11 cellular contexts compared by ENCODE assay signal in the genomic region with DNA sequence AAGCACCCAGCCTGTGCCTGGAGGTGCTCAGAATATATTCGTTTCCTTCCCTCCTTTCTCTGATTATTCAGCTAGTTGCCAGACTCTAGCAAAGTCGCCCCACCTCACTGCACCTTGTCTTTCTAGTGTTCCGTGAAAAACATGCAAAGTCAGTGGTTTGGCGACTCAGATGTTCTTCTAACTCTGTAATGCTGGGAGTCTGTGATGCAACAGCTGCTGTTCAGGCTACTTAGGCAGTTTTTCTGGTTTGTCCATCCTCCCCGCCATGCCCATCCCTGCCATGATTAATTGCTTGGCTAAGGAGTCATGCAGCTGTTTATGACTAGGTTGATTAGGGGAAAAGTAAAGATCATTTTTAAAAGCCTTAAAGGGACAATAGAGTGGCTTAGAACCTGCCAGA.
DNase-seq lines count a peak whose midpoint lies in the region; ATAC-seq and TF ChIP-seq lines count a peak whose summit lies in the region.
"Had no signal": no experiment of that assay in that cellular context is flagged by ENCODE, and none has a peak within 500 bp of the region (broad histone marks: within the 10 kb centered on the region; RNA-seq: fewer than 3 reads in every experiment).

No MANE protein-coding gene starts in this region.

- no peak overlapping the region for H3K4me3 ChIP-seq in fibroblast of pulmonary artery (replicated peaks; ENCODE audit: low read depth, low read length)
- H3K4me3 ChIP-seq: tibial nerve had no signal

- no peaks in the 10 kb centered on the region for H3K4me1 Mint-ChIP-seq in activated CD4-positive, alpha-beta T cell treated with anti-CD3 and anti-CD28 coated beads, Interleukin-2, amount 10 ng/mL, durations not matched to agents 24 days and 14 days
- H3K4me1 Mint-ChIP-seq: activated naive CD8-positive, alpha-beta T cell treated with anti-CD3 and anti-CD28 coated beads for 36 hours; CD4-positive, alpha-beta memory T cell had no signal

- peaks cover 2% of the 10 kb centered on the region for H3K27me3 Mint-ChIP-seq in activated CD4-positive, alpha-beta T cell treated with anti-CD3 and anti-CD28 coated beads, Interleukin-2, amount 10 ng/mL, durations not matched to agents 24 days and 14 days
- H3K27me3 Mint-ChIP-seq: activated naive CD8-positive, alpha-beta T cell treated with anti-CD3 and anti-CD28 coated beads for 36 hours had no signal

- intact Hi-C loops in activated CD4-positive, alpha-beta T cell treated with anti-CD3 and anti-CD28 coated beads, Interleukin-2, amount 10 ng/mL, durations not matched to agents 24 days and 14 days (cut with micrococcal nuclease), result no loop called here

- DNase-seq in AG20443 (ENCODE audit: low spot score) (peak; percentile 29), H4 (ENCODE audit: low spot score) (peak; percentile 66), NCI-H748 treated with DMSO at 0.1 percent for 48 hours (lab: John Stamatoyannopoulos, UW) (peak; percentile 60), fibroblast of pulmonary artery (ENCODE audit: low read depth) (peak; percentile 62)
- DNase-seq in activated CD4-positive, alpha-beta T cell treated with anti-CD3 and anti-CD28 coated beads for 1 hour, result no peak
- no peak for DNase-seq in activated CD4-positive, alpha-beta T cell treated with anti-CD3 and anti-CD28 coated beads, Interleukin-2, amount 10 ng/mL, durations not matched to agents 24 days and 14 days
- DNase-seq: activated naive CD8-positive, alpha-beta T cell treated with anti-CD3 and anti-CD28 coated beads for 36 hours; CD4-positive, alpha-beta memory T cell had no signal

- ATAC-seq in GM18873 (IDR thresholded peaks at IDR 0.05; ENCODE audit: low FRiP score, unreplicated experiment), result no peak
- no peak for ATAC-seq in SK-N-SH treated with all-trans-retinoic acid at 6 μM for 48 hours

- H3K36me3 Mint-ChIP-seq in activated CD4-positive, alpha-beta T cell treated with anti-CD3 and anti-CD28 coated beads, Interleukin-2, amount 10 ng/mL, durations not matched to agents 24 days and 14 days (ENCODE audit: low read depth), result no peaks in the 10 kb centered on the region
- H3K36me3 Mint-ChIP-seq: activated naive CD8-positive, alpha-beta T cell treated with anti-CD3 and anti-CD28 coated beads for 36 hours; CD4-positive, alpha-beta memory T cell had no signal

- no peak overlapping the region for H3K27ac Mint-ChIP-seq in activated CD4-positive, alpha-beta T cell treated with anti-CD3 and anti-CD28 coated beads, Interleukin-2, amount 10 ng/mL, durations not matched to agents 24 days and 14 days
- H3K27ac Mint-ChIP-seq: activated naive CD8-positive, alpha-beta T cell treated with anti-CD3 and anti-CD28 coated beads for 36 hours; CD4-positive, alpha-beta memory T cell had no signal

- no peak overlapping the region for H3K4me3 Mint-ChIP-seq in activated CD4-positive, alpha-beta T cell treated with anti-CD3 and anti-CD28 coated beads, Interleukin-2, amount 10 ng/mL, durations not matched to agents 24 days and 14 days
- H3K4me3 Mint-ChIP-seq: activated naive CD8-positive, alpha-beta T cell treated with anti-CD3 and anti-CD28 coated beads for 36 hours; CD4-positive, alpha-beta memory T cell had no signal

- no peaks in the 10 kb centered on the region for H3K9me3 Mint-ChIP-seq in activated CD4-positive, alpha-beta T cell treated with anti-CD3 and anti-CD28 coated beads, Interleukin-2, amount 10 ng/mL, durations not matched to agents 24 days and 14 days

- TF ChIP-seq CTCF in fibroblast of pulmonary artery (IDR thresholded peaks at IDR 0.05; ENCODE audit: low read length, missing control alignments), result no peak

TF ChIP-seq in SK-N-SH treated with all-trans-retinoic acid at 6 μM for 48 hours, 23 proteins besides CTCF, POLR2A, EP300 and RAD21:
- TF ChIP-seq, protein P1, sequence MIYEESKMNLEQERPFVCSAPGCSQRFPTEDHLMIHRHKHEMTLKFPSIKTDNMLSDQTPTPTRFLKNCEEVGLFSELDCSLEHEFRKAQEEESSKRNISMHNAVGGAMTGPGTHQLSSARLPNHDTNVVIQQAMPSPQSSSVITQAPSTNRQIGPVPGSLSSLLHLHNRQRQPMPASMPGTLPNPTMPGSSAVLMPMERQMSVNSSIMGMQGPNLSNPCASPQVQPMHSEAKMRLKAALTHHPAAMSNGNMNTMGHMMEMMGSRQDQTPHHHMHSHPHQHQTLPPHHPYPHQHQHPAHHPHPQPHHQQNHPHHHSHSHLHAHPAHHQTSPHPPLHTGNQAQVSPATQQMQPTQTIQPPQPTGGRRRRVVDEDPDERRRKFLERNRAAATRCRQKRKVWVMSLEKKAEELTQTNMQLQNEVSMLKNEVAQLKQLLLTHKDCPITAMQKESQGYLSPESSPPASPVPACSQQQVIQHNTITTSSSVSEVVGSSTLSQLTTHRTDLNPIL (CRISPR knock-in tag; IDR thresholded peaks at IDR 0.05; ENCODE audit: low read depth), result no peak
- TF ChIP-seq OSR1 (CRISPR knock-in tag; IDR thresholded peaks at IDR 0.05) (no peak), ZNF70 (CRISPR knock-in tag; IDR thresholded peaks at IDR 0.05) (no peak), BACH2 (CRISPR knock-in tag; IDR thresholded peaks at IDR 0.05; ENCODE audit: borderline replicate concordance) (no peak), CSDC2 (CRISPR knock-in tag; IDR thresholded peaks at IDR 0.05) (no peak), RARB (CRISPR knock-in tag; IDR thresholded peaks at IDR 0.05) (no peak), ZFP30 (CRISPR knock-in tag; IDR thresholded peaks at IDR 0.05) (no peak), TCF4 (CRISPR knock-in tag; IDR thresholded peaks at IDR 0.05; ENCODE audit: borderline replicate concordance) (no peak)
- TF ChIP-seq, protein P2, sequence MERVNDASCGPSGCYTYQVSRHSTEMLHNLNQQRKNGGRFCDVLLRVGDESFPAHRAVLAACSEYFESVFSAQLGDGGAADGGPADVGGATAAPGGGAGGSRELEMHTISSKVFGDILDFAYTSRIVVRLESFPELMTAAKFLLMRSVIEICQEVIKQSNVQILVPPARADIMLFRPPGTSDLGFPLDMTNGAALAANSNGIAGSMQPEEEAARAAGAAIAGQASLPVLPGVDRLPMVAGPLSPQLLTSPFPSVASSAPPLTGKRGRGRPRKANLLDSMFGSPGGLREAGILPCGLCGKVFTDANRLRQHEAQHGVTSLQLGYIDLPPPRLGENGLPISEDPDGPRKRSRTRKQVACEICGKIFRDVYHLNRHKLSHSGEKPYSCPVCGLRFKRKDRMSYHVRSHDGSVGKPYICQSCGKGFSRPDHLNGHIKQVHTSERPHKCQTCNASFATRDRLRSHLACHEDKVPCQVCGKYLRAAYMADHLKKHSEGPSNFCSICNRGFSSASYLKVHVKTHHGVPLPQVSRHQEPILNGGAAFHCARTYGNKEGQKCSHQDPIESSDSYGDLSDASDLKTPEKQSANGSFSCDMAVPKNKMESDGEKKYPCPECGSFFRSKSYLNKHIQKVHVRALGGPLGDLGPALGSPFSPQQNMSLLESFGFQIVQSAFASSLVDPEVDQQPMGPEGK (CRISPR knock-in tag; IDR thresholded peaks at IDR 0.05; ENCODE audit: borderline replicate concordance), result no peak
- TF ChIP-seq, protein P3, sequence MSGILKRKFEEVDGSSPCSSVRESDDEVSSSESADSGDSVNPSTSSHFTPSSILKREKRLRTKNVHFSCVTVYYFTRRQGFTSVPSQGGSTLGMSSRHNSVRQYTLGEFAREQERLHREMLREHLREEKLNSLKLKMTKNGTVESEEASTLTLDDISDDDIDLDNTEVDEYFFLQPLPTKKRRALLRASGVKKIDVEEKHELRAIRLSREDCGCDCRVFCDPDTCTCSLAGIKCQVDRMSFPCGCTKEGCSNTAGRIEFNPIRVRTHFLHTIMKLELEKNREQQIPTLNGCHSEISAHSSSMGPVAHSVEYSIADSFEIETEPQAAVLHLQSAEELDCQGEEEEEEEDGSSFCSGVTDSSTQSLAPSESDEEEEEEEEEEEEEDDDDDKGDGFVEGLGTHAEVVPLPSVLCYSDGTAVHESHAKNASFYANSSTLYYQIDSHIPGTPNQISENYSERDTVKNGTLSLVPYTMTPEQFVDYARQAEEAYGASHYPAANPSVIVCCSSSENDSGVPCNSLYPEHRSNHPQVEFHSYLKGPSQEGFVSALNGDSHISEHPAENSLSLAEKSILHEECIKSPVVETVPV (CRISPR knock-in tag; IDR thresholded peaks at IDR 0.05), result no peak

Comparison
In these comparisons a context has a peak if more than half of its experiments do, and no peak if none do; other contexts are left out.
1. DNase-seq: peak in AG20443 (single experiment), H4 (single experiment), NCI-H748 treated with DMSO at 0.1 percent for 48 hours (single experiment) and fibroblast of pulmonary artery (single experiment); none in activated CD4-positive, alpha-beta T cell treated with anti-CD3 and anti-CD28 coated beads for 1 hour (single experiment) and activated CD4-positive, alpha-beta T cell treated with anti-CD3 and anti-CD28 coated beads, Interleukin-2, amount 10 ng/mL, durations not matched to agents 24 days and 14 days (single experiment).